Comparison of ENCODE assay signal across 8 cellular contexts in genomic region chr17:29590261-29590978, GRCh38. TPM values are rescaled to one million over a fixed set of nuclear protein-coding genes. Genes with fewer than 3 reads are reported as not detected.
DNase-seq lines count a peak whose midpoint lies in the region; ATAC-seq and TF ChIP-seq lines count a peak whose summit lies in the region.

No MANE protein-coding gene starts in this region.

- no peak overlapping the region for H2BK5ac ChIP-seq in mesenchymal stem cell (ENCODE audit: low read depth, low read length, poor library complexity, severe bottlenecking)

- peak overlapping the region; percentile 57 for H4K8ac ChIP-seq in mesenchymal stem cell (ENCODE audit: low read length)

- H3K4me1 ChIP-seq in NT2/D1 (ENCODE audit: insufficient read depth, insufficient read length): peaks cover 27% of the 10 kb centered on the region
- H3K4me1 ChIP-seq in mesenchymal stem cell (ENCODE audit: control insufficient read depth, insufficient read depth, low read depth, low read length): peaks cover 63% of the 10 kb centered on the region
- peaks cover 58% of the 10 kb centered on the region for H3K4me1 ChIP-seq in upper lobe of right lung

- H3K4me3 ChIP-seq in NT2/D1 (ENCODE audit: insufficient read length, low read depth): peak overlapping the region; percentile 45
- peak overlapping the region in 1 of 2 experiments; percentile 88 for H3K4me3 ChIP-seq in mesenchymal stem cell (ENCODE audit: insufficient read depth in 1 of 2, low read depth in 1 of 2, low read length in 2 of 2)
- peak overlapping the region; percentile 60 for H3K4me3 ChIP-seq in upper lobe of right lung

- peak overlapping the region in 1 of 2 experiments; percentile 53 for H3K23ac ChIP-seq in mesenchymal stem cell (ENCODE audit: low read length in 2 of 2)

- peak overlapping the region in 1 of 2 experiments; percentile 67 for H3K18ac ChIP-seq in mesenchymal stem cell (ENCODE audit: low read depth in 1 of 2, low read length in 2 of 2)

- peak overlapping the region; percentile 69 for H2BK120ac ChIP-seq in mesenchymal stem cell (ENCODE audit: low read depth, low read length)

- H4K91ac ChIP-seq in mesenchymal stem cell (ENCODE audit: low read length): peak overlapping the region; percentile 20

- H3K4me1 Mint-ChIP-seq in central memory CD8-positive, alpha-beta T cell: peaks cover 53% of the 10 kb centered on the region

- peak overlapping the region in 1 of 2 experiments; percentile 32 for H3K4ac ChIP-seq in mesenchymal stem cell (ENCODE audit: low read depth in 1 of 2, low read length in 2 of 2)

- H3K36me3 Mint-ChIP-seq in central memory CD8-positive, alpha-beta T cell (ENCODE audit: insufficient read depth): peaks cover 2% of the 10 kb centered on the region

- H3K27ac ChIP-seq in mesenchymal stem cell (ENCODE audit: low read length, poor library complexity, severe bottlenecking): peak overlapping the region; percentile 69
- peak overlapping the region; percentile 61 for H3K27ac ChIP-seq in upper lobe of right lung

- H2AFZ ChIP-seq in mesenchymal stem cell (ENCODE audit: low read depth, low read length): no peak overlapping the region

- peak overlapping the region; percentile 49 for H3K27ac Mint-ChIP-seq in central memory CD8-positive, alpha-beta T cell (ENCODE audit: low read depth)

- H3K4me3 Mint-ChIP-seq in central memory CD8-positive, alpha-beta T cell: peak overlapping the region; percentile 81

- H3K9me3 ChIP-seq in NT2/D1 (ENCODE audit: insufficient read depth, low read length) (no peaks in the 10 kb centered on the region), mesenchymal stem cell (ENCODE audit: control insufficient read depth, low read length) (no peaks in the 10 kb centered on the region), upper lobe of right lung (no peaks in the 10 kb centered on the region)

- intact Hi-C loops in upper lobe of right lung (cut with DNase I): no loop called here

- no peak overlapping the region for H2AK5ac ChIP-seq in mesenchymal stem cell (ENCODE audit: low read length, severe bottlenecking)

- H3K9me3 Mint-ChIP-seq in central memory CD8-positive, alpha-beta T cell: no peaks in the 10 kb centered on the region

- no peaks in the 10 kb centered on the region for H3K27me3 Mint-ChIP-seq in central memory CD8-positive, alpha-beta T cell

- H3K36me3 ChIP-seq in NT2/D1 (ENCODE audit: insufficient read depth, insufficient read length, low read length) (no peaks in the 10 kb centered on the region), mesenchymal stem cell (ENCODE audit: control insufficient read depth in 1 of 2, insufficient read depth in 2 of 2, low read depth in 1 of 2, low read length in 2 of 2) (no peaks in the 10 kb centered on the region), upper lobe of right lung (no peaks in the 10 kb centered on the region)

- 51% methylated on average over 26 of the region's 28 CpGs for WGBS in mesenchymal stem cell

- no peak for TF ChIP-seq CTCF in upper lobe of right lung (IDR thresholded peaks at IDR 0.05)

- peak overlapping the region in 1 of 2 experiments; percentile 75 for H2BK12ac ChIP-seq in mesenchymal stem cell (ENCODE audit: low read length in 2 of 2)

- DNase-seq in NCI-H510A treated with DMSO at 0.1 percent for 48 hours (lab: John Stamatoyannopoulos, UW) (peak; percentile 18), NCI-H510A (lab: John Stamatoyannopoulos, UW) (no peak), NT2/D1 (ENCODE audit: low read depth, low spot score) (no peak), mesenchymal stem cell (peak; percentile 68), upper lobe of right lung (peak; percentile 61), dedifferentiated amniotic fluid mesenchymal stem cell (ENCODE audit: extremely low spot score) (no peak)
- DNase-seq in central memory CD8-positive, alpha-beta T cell (ENCODE audit: low spot score in 2 of 2): no peak

- H3K14ac ChIP-seq in mesenchymal stem cell (ENCODE audit: low read length in 2 of 2): no peak overlapping the region

- peak overlapping the region; percentile 76 for H3K9ac ChIP-seq in NT2/D1 (ENCODE audit: insufficient read length, low read depth)
- H3K9ac ChIP-seq in mesenchymal stem cell (ENCODE audit: low read length): peak overlapping the region; percentile 85

- no peaks in the 10 kb centered on the region for H3K79me1 ChIP-seq in mesenchymal stem cell (replicated peaks; ENCODE audit: low read length, poor library complexity, severe bottlenecking)

- no peak for ATAC-seq in central memory CD8-positive, alpha-beta T cell (replicated peaks; ENCODE audit: extremely low read depth, poor library complexity, severe bottlenecking)
- ATAC-seq in upper lobe of right lung (no peak), GM19397 (IDR thresholded peaks at IDR 0.05; ENCODE audit: unreplicated experiment) (no peak)

- H3K27me3 ChIP-seq in NT2/D1 (ENCODE audit: insufficient read depth, insufficient read length) (peaks cover 38% of the 10 kb centered on the region), mesenchymal stem cell (ENCODE audit: control insufficient read depth in 1 of 2, insufficient read depth in 1 of 2, low read length in 2 of 2) (no peaks in the 10 kb centered on the region), upper lobe of right lung (no peaks in the 10 kb centered on the region)

- peak overlapping the region; percentile 85 for H3K4me2 ChIP-seq in mesenchymal stem cell (ENCODE audit: low read length, poor library complexity, severe bottlenecking)

- H2BK15ac ChIP-seq in mesenchymal stem cell (ENCODE audit: low read depth, poor library complexity, severe bottlenecking): no peak overlapping the region

RNA-seq across cellular contexts. Expression of gene GIT1, which starts 1.0 kb away (rescaled TPM):
- 29.2 TPM for polyA plus RNA-seq in mesenchymal stem cell (2013, experiment 1 of 2)
- 28.5 TPM for polyA plus RNA-seq in mesenchymal stem cell (2013, experiment 2 of 2)
- total RNA-seq in upper lobe of right lung: 64.8 TPM

RNA-seq across cellular contexts. Expression of gene ANKRD13B, which starts 2.5 kb away (rescaled TPM):
- 3.6 TPM for polyA plus RNA-seq in mesenchymal stem cell (2013, experiment 1 of 2)
- 2.7 TPM for polyA plus RNA-seq in mesenchymal stem cell (2013, experiment 2 of 2)
- 6.8 TPM for total RNA-seq in upper lobe of right lung

RNA-seq across cellular contexts. Expression of gene TP53I13, which starts 21.9 kb away (rescaled TPM):
- polyA plus RNA-seq in mesenchymal stem cell (2013, experiment 1 of 2): 23.6 TPM
- polyA plus RNA-seq in mesenchymal stem cell (2013, experiment 2 of 2): 23.8 TPM
- total RNA-seq in upper lobe of right lung: 51.9 TPM

RNA-seq across cellular contexts. Expression of gene ABHD15, which starts 23.6 kb away (rescaled TPM):
- 5.5 TPM for polyA plus RNA-seq in mesenchymal stem cell (2013, experiment 1 of 2)
- polyA plus RNA-seq in mesenchymal stem cell (2013, experiment 2 of 2): 5.2 TPM
- total RNA-seq in upper lobe of right lung: 10.9 TPM

RNA-seq across cellular contexts. Expression of gene CORO6, which starts 32.3 kb away (rescaled TPM):
- 2.9 TPM for polyA plus RNA-seq in mesenchymal stem cell (2013, experiment 1 of 2)
- 2.5 TPM for polyA plus RNA-seq in mesenchymal stem cell (2013, experiment 2 of 2)
- 7.7 TPM for total RNA-seq in upper lobe of right lung

Comparison
In these comparisons a context has a peak if more than half of its experiments do, and no peak if none do; other contexts are left out.
1. DNase-seq: peak in NCI-H510A treated with DMSO at 0.1 percent for 48 hours (single experiment), mesenchymal stem cell (single experiment) and upper lobe of right lung (single experiment); none in NCI-H510A (single experiment), NT2/D1 (single experiment), central memory CD8-positive, alpha-beta T cell (0 of 2) and dedifferentiated amniotic fluid mesenchymal stem cell (single experiment).